In the genomic region with DNA sequence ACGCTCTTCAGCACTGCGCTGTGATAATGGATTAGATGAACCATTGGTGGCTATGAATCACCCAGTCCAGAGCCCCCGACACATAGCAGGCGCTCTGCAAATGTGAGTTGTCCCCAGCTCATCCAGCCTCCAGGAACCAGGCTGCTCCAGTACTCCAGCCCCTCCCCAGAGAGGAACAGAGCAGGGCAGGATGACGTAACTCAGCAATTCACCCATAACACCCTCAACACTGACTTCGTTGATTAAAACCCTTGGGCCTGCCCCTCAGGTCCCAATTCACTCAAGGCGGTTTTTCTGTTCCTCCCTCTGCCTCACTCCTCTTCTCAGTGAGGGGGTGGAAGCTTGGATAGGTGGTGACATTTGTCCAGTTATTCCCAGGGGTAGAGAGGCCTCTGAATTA, we compare ENCODE assay signal across 26 cellular contexts.
DNase-seq lines count a peak whose midpoint lies in the region; ATAC-seq, FAIRE-seq and TF ChIP-seq lines count a peak whose summit lies in the region.
"Had no signal": no experiment of that assay in that cellular context is flagged by ENCODE, and none has a peak within 500 bp of the region (broad histone marks: within the 10 kb centered on the region; RNA-seq: fewer than 3 reads in every experiment).

No MANE protein-coding gene starts in this region.

- H3K9ac ChIP-seq in K562 (ENCODE audit: insufficient read depth in 1 of 2, low read depth in 2 of 2, low read length in 2 of 2) (no peak overlapping the region), smooth muscle cell (ENCODE audit: low read depth) (no peak overlapping the region)

- CTCF ChIA-PET in K562 (lab: Yijun Ruan, JAX; ENCODE audit: low intra/inter-chr PET ratio): no interaction called here

- POLR2A ChIA-PET in K562 (lab: Yijun Ruan, JAX): interaction anchor here (1.2 kb wide), 1 partner anchor 70 kb away, joined by 4 read pairs; no protein-coding TSS in a partner anchor

- H3K27me3 ChIP-seq in K562 (ENCODE audit: control insufficient read depth in 2 of 2, insufficient read depth in 2 of 2, low read length in 2 of 2): no peaks in the 10 kb centered on the region; a peak in 2 of 5 replicates
- peaks cover 2% of the 10 kb centered on the region for H3K27me3 ChIP-seq in smooth muscle cell (ENCODE audit: low read depth)
- H3K27me3 ChIP-seq: right atrium auricular region had no signal

- H3K36me3 Mint-ChIP-seq in activated T-helper 1 cell treated with anti-CD3 and anti-CD28 coated beads, Interleukin-12 subunit alpha, Interleukin-12 subunit beta, Interleukin-2, Interleukin-4 antibody, amounts not matched to agents 30 ng/mL and 10 ng/mL and 1 ng/mL, durations not matched to agents 14 hours and 24 hours and 36 hours (ENCODE audit: low read depth): no peaks in the 10 kb centered on the region
- H3K36me3 Mint-ChIP-seq in activated T-cell treated with anti-CD3 and anti-CD28 coated beads, Interleukin-2, amount 50 U/mL, for 24 hours (ENCODE audit: low read depth): no peaks in the 10 kb centered on the region
- H3K36me3 Mint-ChIP-seq: activated naive CD4-positive, alpha-beta T cell treated with anti-CD3 and anti-CD28 coated beads, Interleukin-2, amount 10 ng/mL, durations not matched to agents 7 days and 5 days had no signal

- no peak overlapping the region for H3K27ac Mint-ChIP-seq in activated T-helper 1 cell treated with anti-CD3 and anti-CD28 coated beads, Interleukin-12 subunit alpha, Interleukin-12 subunit beta, Interleukin-2, Interleukin-4 antibody, amounts not matched to agents 30 ng/mL and 10 ng/mL and 1 ng/mL, durations not matched to agents 14 hours and 24 hours and 36 hours
- H3K27ac Mint-ChIP-seq in activated T-cell treated with anti-CD3 and anti-CD28 coated beads, Interleukin-2, amount 50 U/mL, for 24 hours: no peak overlapping the region
- H3K27ac Mint-ChIP-seq: activated naive CD4-positive, alpha-beta T cell treated with anti-CD3 and anti-CD28 coated beads, Interleukin-2, amount 10 ng/mL, durations not matched to agents 7 days and 5 days; activated T-cell treated with anti-CD3 and anti-CD28 coated beads, Interleukin-2, amount 50 U/mL, for 72 hours; CD4-positive, alpha-beta T cell; effector memory CD8-positive, alpha-beta T cell; natural killer cell treated with Interleukin-12 subunit alpha and Interleukin-12 subunit beta and Interleukin-15 and Interleukin-18, amount 100 ng/mL, for 72 hours had no signal

- intact Hi-C loops in K562 (cut with micrococcal nuclease): no loop called here
- intact Hi-C loops in activated T-helper 1 cell treated with anti-CD3 and anti-CD28 coated beads, Interleukin-12 subunit alpha, Interleukin-12 subunit beta, Interleukin-2, Interleukin-4 antibody, amounts not matched to agents 30 ng/mL and 10 ng/mL and 1 ng/mL, durations not matched to agents 14 hours and 24 hours and 36 hours (cut with micrococcal nuclease): no loop called here

- H3K27ac ChIP-seq in K562 (ENCODE audit: extremely low read depth, low read depth, low read length): no peak overlapping the region
- peak overlapping the region; percentile 4 for H3K27ac ChIP-seq in smooth muscle cell (ENCODE audit: low read depth)
- H3K27ac ChIP-seq: breast epithelium, right atrium auricular region, SK-N-MC had no signal

- peaks cover 4% of the 10 kb centered on the region for H3K27me3 Mint-ChIP-seq in activated T-helper 1 cell treated with anti-CD3 and anti-CD28 coated beads, Interleukin-12 subunit alpha, Interleukin-12 subunit beta, Interleukin-2, Interleukin-4 antibody, amounts not matched to agents 30 ng/mL and 10 ng/mL and 1 ng/mL, durations not matched to agents 14 hours and 24 hours and 36 hours (ENCODE audit: insufficient read depth)
- H3K27me3 Mint-ChIP-seq in activated T-cell treated with anti-CD3 and anti-CD28 coated beads, Interleukin-2, amount 50 U/mL, for 24 hours: peaks cover 20% of the 10 kb centered on the region
- H3K27me3 Mint-ChIP-seq: natural killer cell treated with Interleukin-12 subunit alpha and Interleukin-12 subunit beta and Interleukin-15 and Interleukin-18, amount 100 ng/mL, for 72 hours had no signal

- no peak for TF ChIP-seq POLR2A in K562 (conservative IDR thresholded peaks at IDR 0.05)

- H2AFZ ChIP-seq in K562 (ENCODE audit: low read depth, low read length): no peak overlapping the region
- no peak overlapping the region for H2AFZ ChIP-seq in smooth muscle cell (ENCODE audit: low read depth)

- H3K4me1 Mint-ChIP-seq in activated T-helper 1 cell treated with anti-CD3 and anti-CD28 coated beads, Interleukin-12 subunit alpha, Interleukin-12 subunit beta, Interleukin-2, Interleukin-4 antibody, amounts not matched to agents 30 ng/mL and 10 ng/mL and 1 ng/mL, durations not matched to agents 14 hours and 24 hours and 36 hours (ENCODE audit: low read depth): no peaks in the 10 kb centered on the region
- H3K4me1 Mint-ChIP-seq in activated T-cell treated with anti-CD3 and anti-CD28 coated beads, Interleukin-2, amount 50 U/mL, for 24 hours (ENCODE audit: low read depth): no peaks in the 10 kb centered on the region
- H3K4me1 Mint-ChIP-seq: activated naive CD4-positive, alpha-beta T cell treated with anti-CD3 and anti-CD28 coated beads, Interleukin-2, amount 10 ng/mL, durations not matched to agents 7 days and 5 days had no signal

- no peak for TF ChIP-seq EP300 in K562 (IDR thresholded peaks at IDR 0.05; ENCODE audit: low read length)

- ATAC-seq in K562: peak; percentile 86
- ATAC-seq: activated T-cell treated with anti-CD3 and anti-CD28 coated beads, Interleukin-2, amount 50 U/mL, for 72 hours; effector memory CD8-positive, alpha-beta T cell; esophagus mucosa; natural killer cell treated with Interleukin-12 subunit alpha and Interleukin-12 subunit beta and Interleukin-15 and Interleukin-18, amount 100 ng/mL, for 72 hours; stimulated activated naive CD8-positive, alpha-beta T cell treated with anti-CD3 and anti-CD28 coated beads, Interleukin-15, Interleukin-2, amounts not matched to agents 100 U/mL and 50 U/mL, for 24 hours had no signal

- H3K9me3 Mint-ChIP-seq in activated T-helper 1 cell treated with anti-CD3 and anti-CD28 coated beads, Interleukin-12 subunit alpha, Interleukin-12 subunit beta, Interleukin-2, Interleukin-4 antibody, amounts not matched to agents 30 ng/mL and 10 ng/mL and 1 ng/mL, durations not matched to agents 14 hours and 24 hours and 36 hours: no peaks in the 10 kb centered on the region
- H3K9me3 Mint-ChIP-seq in activated T-cell treated with anti-CD3 and anti-CD28 coated beads, Interleukin-2, amount 50 U/mL, for 24 hours: no peaks in the 10 kb centered on the region
- H3K9me3 Mint-ChIP-seq: activated naive CD4-positive, alpha-beta T cell treated with anti-CD3 and anti-CD28 coated beads, Interleukin-2, amount 10 ng/mL, durations not matched to agents 7 days and 5 days; activated T-cell treated with anti-CD3 and anti-CD28 coated beads, Interleukin-2, amount 50 U/mL, for 72 hours; CD4-positive, alpha-beta T cell; effector memory CD8-positive, alpha-beta T cell; natural killer cell treated with Interleukin-12 subunit alpha and Interleukin-12 subunit beta and Interleukin-15 and Interleukin-18, amount 100 ng/mL, for 72 hours had no signal

- in situ Hi-C loops in G401 (cut with HindIII; ENCODE audit: low sequenced_read_pairs) (no loop called here), K562 (cut with MboI) (no loop called here)

- no peaks in the 10 kb centered on the region for H3K36me3 ChIP-seq in K562 (ENCODE audit: control insufficient read depth, insufficient read depth, low read length)
- H3K36me3 ChIP-seq in smooth muscle cell (ENCODE audit: low read depth): no peaks in the 10 kb centered on the region
- H3K36me3 ChIP-seq: breast epithelium, right atrium auricular region had no signal

- H4K20me1 ChIP-seq in K562 (replicated peaks; ENCODE audit: control insufficient read depth, insufficient read depth, low read length) (no peaks in the 10 kb centered on the region), smooth muscle cell (ENCODE audit: low read depth) (no peaks in the 10 kb centered on the region)

- H3K4me2 ChIP-seq in K562 (ENCODE audit: insufficient read depth, low read length) (no peak overlapping the region), smooth muscle cell (no peak overlapping the region)

- no peaks in the 10 kb centered on the region for H3K4me1 ChIP-seq in K562 (replicated peaks in 1 of 2; ENCODE audit: control insufficient read depth in 2 of 2, insufficient read depth in 2 of 2, low read length in 2 of 2)
- H3K4me1 ChIP-seq in smooth muscle cell (ENCODE audit: low read depth): no peaks in the 10 kb centered on the region
- H3K4me1 ChIP-seq: breast epithelium, right atrium auricular region had no signal

- H3K4me3 ChIP-seq in K562: no peak overlapping the region
- H3K4me3 ChIP-seq in smooth muscle cell: no peak overlapping the region
- H3K4me3 ChIP-seq: breast epithelium, right atrium auricular region, SK-N-MC had no signal

- TF ChIP-seq RAD21 in K562 (CRISPR knock-in tag; conservative IDR thresholded peaks at IDR 0.05 in 1 of 2, IDR thresholded peaks at IDR 0.05 in 1 of 2): no peak

- no peak for FAIRE-seq in K562 (lab: Jason Lieb, UNC)
- FAIRE-seq: islet of Langerhans had no signal

- no peaks in the 10 kb centered on the region for H3K9me3 ChIP-seq in K562 (replicated peaks; ENCODE audit: control insufficient read depth, insufficient read depth, low read depth, low read length)
- no peaks in the 10 kb centered on the region for H3K9me3 ChIP-seq in smooth muscle cell (replicated peaks; ENCODE audit: low read depth)
- H3K9me3 ChIP-seq: breast epithelium had no signal

- no peaks in the 10 kb centered on the region for H3K79me2 ChIP-seq in K562 (ENCODE audit: control insufficient read depth, insufficient read depth, low read length)
- no peaks in the 10 kb centered on the region for H3K79me2 ChIP-seq in smooth muscle cell (ENCODE audit: low read depth)

- no peak for TF ChIP-seq CTCF in K562 (IDR thresholded peaks at IDR 0.05 in 2 of 3, conservative IDR thresholded peaks at IDR 0.05 in 1 of 3; ENCODE audit: insufficient read depth in 2 of 3, low read depth in 1 of 3, low read length in 3 of 3)
- no peak for TF ChIP-seq CTCF in smooth muscle cell (IDR thresholded peaks at IDR 0.05; ENCODE audit: borderline replicate concordance, insufficient read depth, poor library complexity, severe bottlenecking)

- no peak overlapping the region for H3K4me3 Mint-ChIP-seq in activated T-helper 1 cell treated with anti-CD3 and anti-CD28 coated beads, Interleukin-12 subunit alpha, Interleukin-12 subunit beta, Interleukin-2, Interleukin-4 antibody, amounts not matched to agents 30 ng/mL and 10 ng/mL and 1 ng/mL, durations not matched to agents 14 hours and 24 hours and 36 hours
- H3K4me3 Mint-ChIP-seq in activated T-cell treated with anti-CD3 and anti-CD28 coated beads, Interleukin-2, amount 50 U/mL, for 24 hours: no peak overlapping the region
- H3K4me3 Mint-ChIP-seq: activated naive CD4-positive, alpha-beta T cell treated with anti-CD3 and anti-CD28 coated beads, Interleukin-2, amount 10 ng/mL, durations not matched to agents 7 days and 5 days; activated T-cell treated with anti-CD3 and anti-CD28 coated beads, Interleukin-2, amount 50 U/mL, for 72 hours; CD4-positive, alpha-beta T cell; effector memory CD8-positive, alpha-beta T cell; natural killer cell treated with Interleukin-12 subunit alpha and Interleukin-12 subunit beta and Interleukin-15 and Interleukin-18, amount 100 ng/mL, for 72 hours had no signal

- BruUV-seq in K562 (replicated peaks; lab: Mats Ljungman, UMichigan): no TSS peak

- no peaks in the 10 kb centered on the region for H3K9me1 ChIP-seq in K562 (ENCODE audit: control insufficient read depth, insufficient read depth, low read length)

- 9% methylated on average over 7 of the region's 7 CpGs for WGBS in K562 (ENCODE audit: insufficient coverage, low coverage, missing lambda C conversion rate)
- 19% methylated on average over 7 of the region's 7 CpGs for WGBS in smooth muscle cell (ENCODE audit: low lambda C conversion rate)

- H3F3A ChIP-seq in smooth muscle cell (ENCODE audit: low read depth): peaks cover 9% of the 10 kb centered on the region

- DNase-seq in G401 (ENCODE audit: low spot score) (peak; percentile 14), LHCN-M2 (ENCODE audit: low read depth) (peak; percentile 8), K562 (ENCODE audit: extremely low read depth in 1 of 4, low spot score in 3 of 4) (peak in 3 of 4 experiments; percentile 11 to 15 (median 11)), smooth muscle cell (lab: John Stamatoyannopoulos, UW; ENCODE audit: unreplicated experiment) (peak; percentile 13), dedifferentiated amniotic fluid mesenchymal stem cell (ENCODE audit: extremely low spot score) (no peak)
- DNase-seq in activated T-helper 1 cell treated with anti-CD3 and anti-CD28 coated beads, Interleukin-12 subunit alpha, Interleukin-12 subunit beta, Interleukin-2, Interleukin-4 antibody, amounts not matched to agents 30 ng/mL and 10 ng/mL and 1 ng/mL, durations not matched to agents 14 hours and 24 hours and 36 hours (ENCODE audit: low spot score): no peak
- DNase-seq in activated T-cell treated with anti-CD3 and anti-CD28 coated beads, Interleukin-2, amount 50 U/mL, for 24 hours: no peak
- DNase-seq: activated CD4-positive, alpha-beta T cell treated with anti-CD3 and anti-CD28 coated beads for 4 hours; activated naive CD4-positive, alpha-beta T cell treated with anti-CD3 and anti-CD28 coated beads, Interleukin-2, amount 10 ng/mL, durations not matched to agents 7 days and 5 days; activated T-cell treated with anti-CD3 and anti-CD28 coated beads, Interleukin-2, amount 50 U/mL, for 72 hours; amygdala; CD4-positive, alpha-beta T cell; effector memory CD8-positive, alpha-beta T cell; foreskin melanocyte; GF-D8; GOT3; NCI-H1417; NCI-H2081 treated with DMSO at 0.1 percent for 48 hours; RPMI8226; stimulated activated naive CD8-positive, alpha-beta T cell treated with anti-CD3 and anti-CD28 coated beads, Interleukin-15, Interleukin-2, amounts not matched to agents 100 U/mL and 50 U/mL, for 24 hours had no signal

Comparison
In these comparisons a context has a peak if more than half of its experiments do, and no peak if none do; other contexts are left out.
1. DNase-seq: peak in G401 (single experiment), LHCN-M2 (single experiment), K562 (3 of 4) and smooth muscle cell (single experiment); none in activated T-helper 1 cell treated with anti-CD3 and anti-CD28 coated beads, Interleukin-12 subunit alpha, Interleukin-12 subunit beta, Interleukin-2, Interleukin-4 antibody, amounts not matched to agents 30 ng/mL and 10 ng/mL and 1 ng/mL, durations not matched to agents 14 hours and 24 hours and 36 hours (single experiment), dedifferentiated amniotic fluid mesenchymal stem cell (single experiment) and activated T-cell treated with anti-CD3 and anti-CD28 coated beads, Interleukin-2, amount 50 U/mL, for 24 hours (single experiment).